In genomic region chr21:46065215-46065992, GRCh38 we compare ENCODE assay signal across 10 cellular contexts. TPM values are rescaled to one million over a fixed set of nuclear protein-coding genes. Genes with fewer than 3 reads are reported as not detected.
A peak's percentile ranks its signal among the peaks of the same experiment; 100 is the strongest.
DNase-seq lines count a peak whose midpoint lies in the region; TF ChIP-seq lines count a peak whose summit lies in the region.
"Had no signal": no experiment of that assay in that cellular context is flagged by ENCODE, and none has a peak within 500 bp of the region (broad histone marks: within the 10 kb centered on the region; RNA-seq: fewer than 3 reads in every experiment).

No MANE protein-coding gene starts in this region.

- peaks cover 8% of the 10 kb centered on the region for H3K4me1 Mint-ChIP-seq in Calu3 (ENCODE audit: low read depth, unreplicated experiment)
- H3K4me1 Mint-ChIP-seq in glutamatergic neuron (ENCODE audit: low read depth, unreplicated experiment), result peaks cover 11% of the 10 kb centered on the region

- H3K27ac Mint-ChIP-seq in Calu3 (ENCODE audit: unreplicated experiment) (peak overlapping the region; percentile 32), glutamatergic neuron (ENCODE audit: unreplicated experiment) (peak overlapping the region; percentile 9)

- no peak overlapping the region for H2BK120ac ChIP-seq in trophoblast cell (ENCODE audit: insufficient read depth, low read length, poor library complexity)

- no peak overlapping the region for H4K8ac ChIP-seq in trophoblast cell (ENCODE audit: low read depth, low read length)

- no peak for DNase-seq in Calu3
- no peak for DNase-seq in glutamatergic neuron
- DNase-seq in trophoblast cell, result peak; percentile 64 to 77
- DNase-seq in pons (ENCODE audit: low spot score), result no peak
- DNase-seq in GF-D8 (lab: John Stamatoyannopoulos, UW), result no peak
- no peak for DNase-seq in GM19238 (ENCODE audit: insufficient read length, low spot score)
- DNase-seq in SHP77 treated with DMSO at 0.1 percent for 48 hours (lab: John Stamatoyannopoulos, UW), result no peak
- DNase-seq: DMS79 treated with DMSO at 0.1 percent for 48 hours had no signal

- H3K4me2 ChIP-seq in trophoblast cell (ENCODE audit: low read length), result no peak overlapping the region

- H2AFZ ChIP-seq in trophoblast cell (ENCODE audit: insufficient read depth, low read length, poor library complexity), result no peak overlapping the region

- no peak overlapping the region for H3K9ac ChIP-seq in trophoblast cell (ENCODE audit: low read length)

- no peaks in the 10 kb centered on the region for H3K79me1 ChIP-seq in trophoblast cell (ENCODE audit: low read length)

- no peak overlapping the region for H2BK12ac ChIP-seq in trophoblast cell (ENCODE audit: low read length)

- H3K23ac ChIP-seq in trophoblast cell (ENCODE audit: low read length), result no peak overlapping the region

- TF ChIP-seq CTCF in Calu3 (IDR thresholded peaks at IDR 0.05; ENCODE audit: unreplicated experiment) (no peak), WI38 (IDR thresholded peaks at IDR 0.05; ENCODE audit: low read depth, low read length) (no peak), glutamatergic neuron (IDR thresholded peaks at IDR 0.05; ENCODE audit: partially characterized antibody, unreplicated experiment) (no peak)

- H3K4me3 ChIP-seq in WI38 (ENCODE audit: low read depth, low read length), result peak overlapping the region; percentile 1; the same call in 1 of the 2 replicates
- no peak overlapping the region for H3K4me3 ChIP-seq in trophoblast cell (ENCODE audit: low read depth, low read length)

- H3K18ac ChIP-seq in trophoblast cell (ENCODE audit: low read length), result no peak overlapping the region

- H4K12ac ChIP-seq in trophoblast cell (ENCODE audit: low read depth, low read length), result no peak overlapping the region

- WGBS in trophoblast cell (ENCODE audit: extremely low coverage, insufficient coverage, insufficient read length), result no CpG with 5 or more reads among the region's 23 CpGs

- intact Hi-C loops in Calu3 (cut with micrococcal nuclease; ENCODE audit: unreplicated experiment), result no loop called here

- H3K27me3 ChIP-seq in trophoblast cell (ENCODE audit: insufficient read depth, low read length), result no peaks in the 10 kb centered on the region

- no peaks in the 10 kb centered on the region for H3K79me2 ChIP-seq in trophoblast cell (ENCODE audit: control insufficient read depth, insufficient read depth, low read length, poor library complexity)

- CTCF ChIA-PET in Calu3 (lab: Charles Lee), result no interaction called here

- no peak overlapping the region for H3K4ac ChIP-seq in trophoblast cell (ENCODE audit: low read depth, low read length)

- no peak overlapping the region for H2BK5ac ChIP-seq in trophoblast cell (ENCODE audit: low read depth, low read length, poor library complexity)

- peaks cover 23% of the 10 kb centered on the region for H3K9me3 ChIP-seq in trophoblast cell (ENCODE audit: insufficient read depth, low read depth, low read length)

- H3K36me3 Mint-ChIP-seq in Calu3 (ENCODE audit: insufficient read depth, unreplicated experiment), result no peaks in the 10 kb centered on the region
- H3K36me3 Mint-ChIP-seq in glutamatergic neuron (ENCODE audit: unreplicated experiment), result peaks cover 17% of the 10 kb centered on the region

- H3K4me3 Mint-ChIP-seq in Calu3 (ENCODE audit: low read depth, unreplicated experiment) (no peak overlapping the region), glutamatergic neuron (ENCODE audit: unreplicated experiment) (no peak overlapping the region)
- H3K4me3 Mint-ChIP-seq: neural crest cell had no signal

- no peak overlapping the region for H2AK5ac ChIP-seq in trophoblast cell (ENCODE audit: low read length)

- H3K27me3 Mint-ChIP-seq in Calu3 (ENCODE audit: unreplicated experiment) (peaks cover 20% of the 10 kb centered on the region), glutamatergic neuron (ENCODE audit: unreplicated experiment) (peaks cover 13% of the 10 kb centered on the region)

- no TSS peak for BruUV-seq in Calu3 (replicated peaks; lab: Mats Ljungman, UMichigan)

- no peak overlapping the region for H3K27ac ChIP-seq in trophoblast cell (ENCODE audit: low read depth, low read length)

- H4K91ac ChIP-seq in trophoblast cell (ENCODE audit: low read depth, low read length), result no peak overlapping the region

- H3K4me1 ChIP-seq in trophoblast cell (ENCODE audit: control insufficient read depth in 1 of 2, insufficient read depth in 2 of 2, low read length in 2 of 2), result no peaks in the 10 kb centered on the region

- H3K36me3 ChIP-seq in trophoblast cell (ENCODE audit: control insufficient read depth in 1 of 2, insufficient read depth in 2 of 2, low read length in 2 of 2), result no peaks in the 10 kb centered on the region

- H3K9me3 Mint-ChIP-seq in Calu3 (ENCODE audit: low read depth, unreplicated experiment) (no peaks in the 10 kb centered on the region), glutamatergic neuron (ENCODE audit: unreplicated experiment) (peaks cover 18% of the 10 kb centered on the region)

- H3K14ac ChIP-seq in trophoblast cell (ENCODE audit: low read length), result no peak overlapping the region

RNA-seq across cellular contexts. Expression of gene COL6A2, which starts 32.5 kb away (rescaled TPM):
- total RNA-seq in Calu3 (2022) (3.4 and 3.8 TPM in 2 replicates), glutamatergic neuron (ENCODE audit: unreplicated experiment) (55.2 TPM)
- 53.6 and 55.1 TPM in 2 replicates for polyA plus RNA-seq in trophoblast cell (2013)

Comparison
In these comparisons a context has a peak if more than half of its experiments do, and no peak if none do; other contexts are left out.
1. DNase-seq: peak in trophoblast cell (2 of 2); none in Calu3 (single experiment), glutamatergic neuron (single experiment), pons (single experiment), GF-D8 (single experiment), GM19238 (single experiment) and SHP77 treated with DMSO at 0.1 percent for 48 hours (single experiment).
2. RNA of gene COL6A2, which starts 32.5 kb away (total RNA-seq): 55.2 TPM in glutamatergic neuron (single experiment); 3.4 to 3.8 TPM in Calu3; every median in the first group is over 10 times any median in the second.